Comparison of ENCODE assay signal across 13 cellular contexts in the genomic region with DNA sequence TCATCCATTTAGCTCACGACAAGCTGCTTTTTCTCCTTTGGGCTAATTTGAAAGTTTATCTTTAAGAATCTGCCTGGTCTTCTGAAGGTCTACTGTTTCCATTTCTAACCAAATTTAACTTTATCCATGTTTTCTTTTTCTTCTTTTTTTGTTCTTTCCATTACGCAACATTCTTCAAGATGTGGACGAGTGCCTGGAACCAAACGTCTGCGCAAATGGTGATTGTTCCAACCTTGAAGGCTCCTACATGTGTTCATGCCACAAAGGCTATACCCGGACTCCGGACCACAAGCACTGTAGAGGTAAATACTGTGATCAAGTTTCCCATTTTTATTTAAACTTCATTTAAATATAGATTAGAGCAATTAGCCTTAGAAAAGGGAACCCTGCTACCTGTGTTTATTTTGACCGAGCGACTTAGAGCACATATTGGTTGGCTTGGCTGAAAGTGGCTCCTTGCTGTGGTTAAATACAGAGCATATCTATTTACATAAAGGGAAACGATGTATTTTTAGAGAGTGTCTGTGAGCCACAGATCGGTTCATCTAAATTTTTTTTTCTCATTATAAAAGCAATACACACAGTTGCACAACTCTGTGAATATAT.
DNase-seq lines count a peak whose midpoint lies in the region; ATAC-seq and TF ChIP-seq lines count a peak whose summit lies in the region.
"Had no signal": no experiment of that assay in that cellular context is flagged by ENCODE, and none has a peak within 500 bp of the region (broad histone marks: within the 10 kb centered on the region; RNA-seq: fewer than 3 reads in every experiment).

No MANE protein-coding gene starts in this region.

- no peak overlapping the region for H3K9ac ChIP-seq in adipocyte (ENCODE audit: low read length)

- H3K27ac Mint-ChIP-seq in Caco-2 (ENCODE audit: unreplicated experiment), result no peak overlapping the region

- intact Hi-C loops in Right ventricle myocardium inferior (cut with DNase I), result no loop called here
- intact Hi-C loops in left cardiac atrium (cut with DNase I), result no loop called here
- intact Hi-C loops in aorta (cut with DNase I), result loop anchor here in 1 of 2 donors (5.0 kb wide), 3 partner anchors 74 to 191 kb away; no protein-coding TSS in a partner anchor
- intact Hi-C loops in Caco-2 (cut with micrococcal nuclease; ENCODE audit: unreplicated experiment), result no loop called here
- intact Hi-C loops in mucosa of descending colon (cut with DNase I, micrococcal nuclease), result no loop called here

- H3K4me3 Mint-ChIP-seq in Caco-2 (ENCODE audit: unreplicated experiment), result no peak overlapping the region

- no peaks in the 10 kb centered on the region for H3K9me3 ChIP-seq in adipocyte (ENCODE audit: control insufficient read depth, low read length)
- H3K9me3 ChIP-seq in cardiac muscle cell (ENCODE audit: low read depth), result no peaks in the 10 kb centered on the region
- no peaks in the 10 kb centered on the region for H3K9me3 ChIP-seq in aorta (ENCODE audit: control insufficient read depth, low read length)
- H3K9me3 ChIP-seq in Caco-2, result no peaks in the 10 kb centered on the region
- no peaks in the 10 kb centered on the region for H3K9me3 ChIP-seq in mucosa of descending colon
- H3K9me3 ChIP-seq in SJCRH30 (replicated peaks), result no peaks in the 10 kb centered on the region

- H3K27ac ChIP-seq in cardiac muscle cell (peak overlapping the region; percentile 1), aorta (ENCODE audit: low read depth in 1 of 2, low read length in 2 of 2) (peak overlapping the region in 1 of 2 donors; percentile 97), SJCRH30 (no peak overlapping the region)
- H3K27ac ChIP-seq: SK-N-MC had no signal

- no peaks in the 10 kb centered on the region for H3K9me3 Mint-ChIP-seq in Caco-2 (ENCODE audit: unreplicated experiment)

- CTCF ChIA-PET in Caco-2 (lab: Charles Lee), result no interaction called here

- POLR2A ChIA-PET in Caco-2 (lab: Charles Lee), result no interaction called here

- ATAC-seq in Right ventricle myocardium inferior, result peak; percentile 40
- no peak for ATAC-seq in left cardiac atrium
- ATAC-seq in aorta (ENCODE audit: low FRiP score), result peak; percentile 69
- no peak for ATAC-seq in mucosa of descending colon

- TF ChIP-seq CTCF in cardiac muscle cell (IDR thresholded peaks at IDR 0.05; ENCODE audit: low read depth, low read length), result no peak
- TF ChIP-seq CTCF in Caco-2 (IDR thresholded peaks at IDR 0.05; ENCODE audit: insufficient read depth in 1 of 2, low read depth in 1 of 2, low read length in 1 of 2, severe bottlenecking in 1 of 2, unreplicated experiment in 1 of 2), result no peak
- no peak for TF ChIP-seq CTCF in mucosa of descending colon (IDR thresholded peaks at IDR 0.05)

- H3K27me3 ChIP-seq in adipocyte (replicated peaks; ENCODE audit: control insufficient read depth, insufficient read depth, low read length), result no peaks in the 10 kb centered on the region
- H3K27me3 ChIP-seq in cardiac muscle cell, result no peaks in the 10 kb centered on the region
- H3K27me3 ChIP-seq in aorta (ENCODE audit: control insufficient read depth in 1 of 2, insufficient read depth in 2 of 2, low read length in 1 of 2), result no peaks in the 10 kb centered on the region
- no peaks in the 10 kb centered on the region for H3K27me3 ChIP-seq in Caco-2 (replicated peaks; ENCODE audit: control insufficient read depth, insufficient read depth, low read length)
- H3K27me3 ChIP-seq in SJCRH30, result no peaks in the 10 kb centered on the region

- DNase-seq in Right ventricle myocardium inferior (ENCODE audit: missing footprints), result no peak
- DNase-seq in left cardiac atrium, result no peak
- DNase-seq in adipocyte (ENCODE audit: low read depth), result peak; percentile 35
- peak in 1 of 2 donors; percentile 34 for DNase-seq in cardiac muscle cell (ENCODE audit: low read depth in 1 of 2, low spot score in 1 of 2)
- DNase-seq in aorta, result peak in 1 of 2 donors; percentile 53
- no peak for DNase-seq in Caco-2
- DNase-seq in mucosa of descending colon, result no peak
- DNase-seq in SJCRH30, result no peak
- DNase-seq: activated CD4-positive, CD25-positive, alpha-beta regulatory T cell; activated T-cell treated with anti-CD3 and anti-CD28 coated beads for 4 hours; anterior cingulate cortex; NCI-H226 had no signal

- no peak overlapping the region for H3K4me3 ChIP-seq in adipocyte (ENCODE audit: low read length)
- H3K4me3 ChIP-seq in cardiac muscle cell, result no peak overlapping the region
- H3K4me3 ChIP-seq in aorta (ENCODE audit: low read length in 2 of 2), result no peak overlapping the region
- no peak overlapping the region for H3K4me3 ChIP-seq in Caco-2 (ENCODE audit: low read depth, low read length)
- no peak overlapping the region for H3K4me3 ChIP-seq in mucosa of descending colon
- H3K4me3 ChIP-seq in SJCRH30, result no peak overlapping the region
- H3K4me3 ChIP-seq: SK-N-MC had no signal

- H3K4me1 ChIP-seq in adipocyte (ENCODE audit: control insufficient read depth, insufficient read depth, low read length), result peaks cover 36% of the 10 kb centered on the region
- no peaks in the 10 kb centered on the region for H3K4me1 ChIP-seq in cardiac muscle cell (ENCODE audit: low read depth)
- H3K4me1 ChIP-seq in aorta (ENCODE audit: control insufficient read depth in 1 of 2, insufficient read depth in 2 of 2, low read length in 2 of 2), result peaks cover 11 to 20% of the 10 kb centered on the region in 2 donors
- H3K4me1 ChIP-seq in Caco-2, result peaks cover 16% of the 10 kb centered on the region
- peaks cover 13% of the 10 kb centered on the region for H3K4me1 ChIP-seq in mucosa of descending colon (ENCODE audit: low read depth)
- H3K4me1 ChIP-seq in SJCRH30, result peaks cover 20% of the 10 kb centered on the region

- no TSS peak for BruUV-seq in Caco-2 (replicated peaks; lab: Mats Ljungman, UMichigan)

- H3K27me3 Mint-ChIP-seq in Caco-2 (ENCODE audit: insufficient read depth, unreplicated experiment), result no peaks in the 10 kb centered on the region

- 2 to 6% methylated on average over 11 of the region's 11 CpGs for WGBS in aorta, 2 donors

- H3K36me3 ChIP-seq in adipocyte (ENCODE audit: control insufficient read depth, insufficient read depth, low read length, severe bottlenecking) (no peaks in the 10 kb centered on the region), cardiac muscle cell (peaks cover 47% of the 10 kb centered on the region), aorta (ENCODE audit: control insufficient read depth in 1 of 2, insufficient read depth in 2 of 2, low read length in 1 of 2) (peaks cover 2 to 3% of the 10 kb centered on the region in 2 donors), Caco-2 (ENCODE audit: control insufficient read depth, insufficient read depth, low read length) (no peaks in the 10 kb centered on the region), mucosa of descending colon (ENCODE audit: low read depth) (no peaks in the 10 kb centered on the region), SJCRH30 (peaks cover 7% of the 10 kb centered on the region)

- H3K36me3 Mint-ChIP-seq in Caco-2 (ENCODE audit: insufficient read depth, unreplicated experiment), result peaks cover 3% of the 10 kb centered on the region

- peaks cover 7% of the 10 kb centered on the region for H3K4me1 Mint-ChIP-seq in Caco-2 (ENCODE audit: low read depth, unreplicated experiment)

Comparison
In these comparisons a context has a peak if more than half of its experiments do, and no peak if none do; other contexts are left out.
1. ATAC-seq: peak in Right ventricle myocardium inferior (single experiment) and aorta (single experiment); none in left cardiac atrium (0 of 2) and mucosa of descending colon (single experiment).